Comparison of ENCODE assay signal across 19 cellular contexts in the genomic region with DNA sequence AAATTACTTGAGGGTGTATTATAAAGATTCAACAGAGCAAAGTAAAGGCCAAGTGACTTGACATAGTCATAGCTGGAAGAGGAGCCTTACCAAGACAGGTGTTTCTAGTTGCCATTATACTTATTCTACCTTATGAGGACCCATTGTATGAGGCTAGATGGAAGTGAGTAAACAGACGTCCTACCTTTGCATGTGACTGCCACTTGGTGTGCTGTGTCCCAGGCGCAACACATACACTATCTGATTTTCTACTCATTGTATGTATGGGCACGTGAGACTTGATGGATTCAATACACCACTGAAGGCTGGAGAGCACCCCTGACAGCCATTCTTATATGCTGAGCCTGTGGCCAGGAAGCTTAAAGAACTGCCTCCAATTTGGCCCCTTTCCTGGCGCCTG. TPM values are rescaled to one million over a fixed set of nuclear protein-coding genes. Genes with fewer than 3 reads are reported as not detected.
DNase-seq lines count a peak whose midpoint lies in the region; ATAC-seq and TF ChIP-seq lines count a peak whose summit lies in the region.
"Had no signal": no experiment of that assay in that cellular context is flagged by ENCODE, and none has a peak within 500 bp of the region (broad histone marks: within the 10 kb centered on the region; RNA-seq: fewer than 3 reads in every experiment).

No MANE protein-coding gene starts in this region.

- no peaks in the 10 kb centered on the region for H3K9me2 ChIP-seq in HCT116 (ENCODE audit: insufficient read depth)

- RAD21 ChIA-PET in HCT116 (lab: Charles Lee; ENCODE audit: low non-redundant PET in 1 of 2, low total read pairs in 2 of 2, uncharacterized antibody in 2 of 2, unreplicated experiment in 2 of 2): no interaction called here

- 0 out of 6 replicates have a peak, but pooled peaks of 1 of the 3 experiments have one; percentile 15 for TF ChIP-seq CTCF in HCT116 (IDR thresholded peaks at IDR 0.05 in 2 of 3, conservative IDR thresholded peaks at IDR 0.05 in 1 of 3; ENCODE audit: borderline replicate concordance in 1 of 3, insufficient read depth in 1 of 3, low read depth in 2 of 3, low read length in 2 of 3)
- no peak for TF ChIP-seq CTCF in brain (conservative IDR thresholded peaks at IDR 0.05)
- no peak for TF ChIP-seq CTCF in sigmoid colon (IDR thresholded peaks at IDR 0.05)
- no peak for TF ChIP-seq CTCF in progenitor cell of endocrine pancreas (IDR thresholded peaks at IDR 0.05; ENCODE audit: unreplicated experiment)

- H3K4me3 ChIP-seq in HCT116 (replicated peaks in 1 of 2; ENCODE audit: low read depth in 1 of 2, low read length in 2 of 2): no peak overlapping the region
- no peak overlapping the region for H3K4me3 ChIP-seq in sigmoid colon
- H3K4me3 ChIP-seq: HAP-1, MG63, PC-9 had no signal

- H3K4me3 Mint-ChIP-seq in brain (no peak overlapping the region), progenitor cell of endocrine pancreas (ENCODE audit: low read depth) (no peak overlapping the region)
- H3K4me3 Mint-ChIP-seq: CD4-positive, alpha-beta memory T cell had no signal

- DNase-seq in DMS53 (lab: John Stamatoyannopoulos, UW) (peak; percentile 16), DMS53 treated with DMSO at 0.1 percent for 48 hours (lab: John Stamatoyannopoulos, UW; ENCODE audit: unreplicated experiment) (no peak), HCT116 (ENCODE audit: low read depth, low spot score) (no peak), sigmoid colon (no peak), kidney glomerular epithelial cell (lab: John Stamatoyannopoulos, UW) (no peak), mesenteric fat pad (ENCODE audit: low spot score) (no peak), progenitor cell of endocrine pancreas (ENCODE audit: low spot score, unreplicated experiment) (no peak)
- DNase-seq: 8988T; Calu3; CD4-positive, alpha-beta memory T cell; DMS79 treated with DMSO at 0.1 percent for 48 hours; MG63; NCI-H1105; NCI-H1694; NCI-H69; PC-9; SW 1271 had no signal

- H3K27ac ChIP-seq in HCT116 (ENCODE audit: low read depth, low read length) (no peak overlapping the region), sigmoid colon (peak overlapping the region in 3 of 4 donors; percentile 54 to 84 (median 72))
- H3K27ac ChIP-seq: PC-9 had no signal

- H3K79me2 ChIP-seq in HCT116 (ENCODE audit: insufficient read depth, low read length): no peaks in the 10 kb centered on the region

- TF ChIP-seq RAD21 in HCT116 (IDR thresholded peaks at IDR 0.05; ENCODE audit: low read depth): no peak

- CTCF ChIA-PET in HCT116 (lab: Charles Lee): no interaction called here

- POLR2A ChIA-PET in HCT116 (lab: Charles Lee): no interaction called here

- H3K27me3 Mint-ChIP-seq in brain (no peaks in the 10 kb centered on the region), progenitor cell of endocrine pancreas (peaks cover 7% of the 10 kb centered on the region)

- TF ChIP-seq POLR2A in HCT116 (IDR thresholded peaks at IDR 0.05; ENCODE audit: borderline replicate concordance, extremely low read depth, insufficient read depth, insufficient read length) (no peak), sigmoid colon (IDR thresholded peaks at IDR 0.05) (no peak)

- 67 to 86% methylated on average over 4 of the region's 4 CpGs for WGBS in sigmoid colon, 2 donors

- H3K9me3 ChIP-seq in HCT116 (ENCODE audit: control insufficient read depth in 1 of 2, insufficient read depth in 1 of 2, low read depth in 1 of 2, low read length in 2 of 2) (no peaks in the 10 kb centered on the region), sigmoid colon (no peaks in the 10 kb centered on the region)
- H3K9me3 ChIP-seq: HAP-1, MG63 had no signal

- H3K36me3 ChIP-seq in HCT116 (ENCODE audit: control insufficient read depth in 1 of 2, insufficient read depth in 2 of 2, low read length in 2 of 2) (no peaks in the 10 kb centered on the region), sigmoid colon (peaks cover 18 to 47% (median 28%) of the 10 kb centered on the region in 4 donors)
- H3K36me3 ChIP-seq: HAP-1, MG63 had no signal

- no peaks in the 10 kb centered on the region for H3K4me1 ChIP-seq in HCT116 (ENCODE audit: control insufficient read depth in 1 of 2, insufficient read depth in 2 of 2, low read length in 2 of 2)
- peaks cover 0 to 72% (median 66%) of the 10 kb centered on the region in 4 donors for H3K4me1 ChIP-seq in sigmoid colon
- H3K4me1 ChIP-seq: HAP-1 had no signal

- TF ChIP-seq EP300 in sigmoid colon (IDR thresholded peaks at IDR 0.05): no peak

- H3K36me3 Mint-ChIP-seq in brain: peaks cover 29% of the 10 kb centered on the region
- H3K36me3 Mint-ChIP-seq in progenitor cell of endocrine pancreas (ENCODE audit: insufficient read depth): no peaks in the 10 kb centered on the region
- H3K36me3 Mint-ChIP-seq: CD4-positive, alpha-beta memory T cell had no signal

- intact Hi-C loops in HCT116 (cut with micrococcal nuclease) (no loop called here), sigmoid colon (cut with DNase I) (no loop called here)

- no peak overlapping the region for H3K4me2 ChIP-seq in HCT116 (ENCODE audit: low read length)
- H3K4me2 ChIP-seq: PC-9 had no signal

- peak; percentile 72 for ATAC-seq in HCT116

- H3K4me1 Mint-ChIP-seq in brain: peaks cover 88% of the 10 kb centered on the region
- H3K4me1 Mint-ChIP-seq in progenitor cell of endocrine pancreas (ENCODE audit: low read depth): peaks cover 4% of the 10 kb centered on the region
- H3K4me1 Mint-ChIP-seq: CD4-positive, alpha-beta memory T cell had no signal

- BruUV-seq in HCT116 (replicated peaks; lab: Mats Ljungman, UMichigan): no TSS peak

- no peaks in the 10 kb centered on the region for H4K20me1 ChIP-seq in HCT116 (ENCODE audit: insufficient read depth)

- H3K27me3 ChIP-seq in HCT116 (ENCODE audit: insufficient read depth, low read length) (no peaks in the 10 kb centered on the region), sigmoid colon (no peaks in the 10 kb centered on the region)
- H3K27me3 ChIP-seq: MG63 had no signal

- no peak overlapping the region for H3K9ac ChIP-seq in HCT116 (ENCODE audit: low read length)

- H3K27ac Mint-ChIP-seq in brain (peak overlapping the region in 3 of 5 experiments; percentile 70 to 83 (median 71)), progenitor cell of endocrine pancreas (no peak overlapping the region)
- H3K27ac Mint-ChIP-seq: CD4-positive, alpha-beta memory T cell had no signal

- H3K9me3 Mint-ChIP-seq in brain (no peaks in the 10 kb centered on the region), progenitor cell of endocrine pancreas (ENCODE audit: low read depth) (no peaks in the 10 kb centered on the region)
- H3K9me3 Mint-ChIP-seq: CD4-positive, alpha-beta memory T cell had no signal

- H2AFZ ChIP-seq in HCT116 (ENCODE audit: low read depth, low read length, poor library complexity, severe bottlenecking): no peak overlapping the region
- H2AFZ ChIP-seq: PC-9 had no signal

TF ChIP-seq in HCT116, 20 proteins besides CTCF, POLR2A, EP300 and RAD21:
- TF ChIP-seq CEBPB (IDR thresholded peaks at IDR 0.05; ENCODE audit: low read depth): no peak

RNA-seq across cellular contexts. Expression of gene BOC, which starts 40.5 kb away (rescaled TPM):
- 3.3 TPM for total RNA-seq in HCT116 (2021; ENCODE audit: unreplicated experiment)
- 1.2 and 2.0 TPM in 2 replicates for polyA plus RNA-seq in HCT116 (2012)
- polyA plus RNA-seq in brain (ENCODE audit: insufficient read depth, low read depth, low replicate concordance): 23.3 TPM
- total RNA-seq in sigmoid colon: 100 to 1,000 TPM in 2 of 4 donors, 10 to 100 TPM in 2; 80.3 to 122 (median 103) TPM
- polyA plus RNA-seq in sigmoid colon: 10 to 100 TPM in 1 of 3 donors, 1 to 10 TPM in 2; 1.6 to 10.6 (median 4.2) TPM
- total RNA-seq in mesenteric fat pad: 37.3 TPM
- 10.8 and 14.2 TPM in 2 replicates for total RNA-seq in progenitor cell of endocrine pancreas
- total RNA-seq: CD4-positive, alpha-beta memory T cell had no signal
- polyA plus RNA-seq: CD4-positive, alpha-beta memory T cell had no signal
